ENCODE assay signal across 11 cellular contexts in genomic region chr9:68974431-68974830, GRCh38. TPM values are rescaled to one million over a fixed set of nuclear protein-coding genes. Genes with fewer than 3 reads are reported as not detected.
DNase-seq lines count a peak whose midpoint lies in the region; ATAC-seq and TF ChIP-seq lines count a peak whose summit lies in the region.
"Had no signal": no experiment of that assay in that cellular context is flagged by ENCODE, and none has a peak within 500 bp of the region (broad histone marks: within the 10 kb centered on the region; RNA-seq: fewer than 3 reads in every experiment).

No MANE protein-coding gene starts in this region.

- peak overlapping the region; percentile 81 for H3K27ac Mint-ChIP-seq in activated CD4-positive, alpha-beta memory T cell treated with anti-CD3 and anti-CD28 coated beads, Interleukin-2, amount 10 ng/mL, durations not matched to agents 7 days and 5 days
- no peak overlapping the region for H3K27ac Mint-ChIP-seq in nephron progenitor cell

- CTCF ChIA-PET in activated CD4-positive, alpha-beta memory T cell treated with anti-CD3 and anti-CD28 coated beads, Interleukin-2, amount 10 ng/mL, durations not matched to agents 7 days and 5 days (lab: Charles Lee), result interaction anchor here (0.5 to 2.5 kb wide), 14 partner anchors 8 to 406 kb away, joined by 3 to 11 read pairs (median 3); partner anchors contain the start of gene FXN
- CTCF ChIA-PET in RWPE1 (lab: Yijun Ruan, JAX), result interaction anchor here (0.6 to 1.6 kb wide), 2 partner anchors 25 to 180 kb away, joined by 4 read pairs; no protein-coding TSS in a partner anchor

- intact Hi-C loops in upper lobe of right lung (cut with DNase I), result no loop called here

- peak; percentile 94 for ATAC-seq in HG02798 (IDR thresholded peaks at IDR 0.05; ENCODE audit: poor library complexity, unreplicated experiment)
- ATAC-seq in upper lobe of right lung, result no peak

- H3K4me1 ChIP-seq in upper lobe of right lung, result no peaks in the 10 kb centered on the region

- peak overlapping the region; percentile 49 for H3K4me3 Mint-ChIP-seq in activated CD4-positive, alpha-beta memory T cell treated with anti-CD3 and anti-CD28 coated beads, Interleukin-2, amount 10 ng/mL, durations not matched to agents 7 days and 5 days
- H3K4me3 Mint-ChIP-seq in nephron progenitor cell, result no peak overlapping the region

- no peaks in the 10 kb centered on the region for H3K9me3 ChIP-seq in upper lobe of right lung

- no peaks in the 10 kb centered on the region for H3K27me3 ChIP-seq in upper lobe of right lung

- H3K27me3 Mint-ChIP-seq in activated CD4-positive, alpha-beta memory T cell treated with anti-CD3 and anti-CD28 coated beads, Interleukin-2, amount 10 ng/mL, durations not matched to agents 7 days and 5 days, result no peaks in the 10 kb centered on the region
- H3K27me3 Mint-ChIP-seq in nephron progenitor cell (ENCODE audit: low read depth, poor library complexity), result peaks cover 6% of the 10 kb centered on the region

- H3K27ac ChIP-seq in upper lobe of right lung, result peak overlapping the region; percentile 75
- no peak overlapping the region for H3K27ac ChIP-seq in RWPE1
- H3K27ac ChIP-seq: C4-2B had no signal

- no peaks in the 10 kb centered on the region for H3K36me3 ChIP-seq in upper lobe of right lung

- peaks cover 63% of the 10 kb centered on the region for H3K4me1 Mint-ChIP-seq in activated CD4-positive, alpha-beta memory T cell treated with anti-CD3 and anti-CD28 coated beads, Interleukin-2, amount 10 ng/mL, durations not matched to agents 7 days and 5 days
- peaks cover 14% of the 10 kb centered on the region for H3K4me1 Mint-ChIP-seq in nephron progenitor cell

- H3K36me3 Mint-ChIP-seq in activated CD4-positive, alpha-beta memory T cell treated with anti-CD3 and anti-CD28 coated beads, Interleukin-2, amount 10 ng/mL, durations not matched to agents 7 days and 5 days (ENCODE audit: low read depth), result peaks cover 17% of the 10 kb centered on the region
- peaks cover 28% of the 10 kb centered on the region for H3K36me3 Mint-ChIP-seq in nephron progenitor cell (ENCODE audit: low read depth)

- TF ChIP-seq CTCF in upper lobe of right lung (IDR thresholded peaks at IDR 0.05) (no peak), nephron progenitor cell (IDR thresholded peaks at IDR 0.05) (no peak), RWPE1 (conservative IDR thresholded peaks at IDR 0.05; ENCODE audit: low read depth) (no peak)

- peak; percentile 65 for DNase-seq in stimulated activated CD4-positive, alpha-beta T cell treated with anti-CD3 and anti-CD28 coated beads, Interleukin-1b, Interleukin-23, amount 100 ng/mL, for 48 hours
- DNase-seq in stimulated activated CD4-positive, alpha-beta T cell treated with anti-CD3 and anti-CD28 coated beads, Interleukin-4, amount 100 ng/mL, for 4 hours, result no peak
- peak; percentile 40 for DNase-seq in activated CD4-positive, alpha-beta memory T cell treated with anti-CD3 and anti-CD28 coated beads, Interleukin-2, amount 10 ng/mL, durations not matched to agents 7 days and 5 days
- no peak for DNase-seq in upper lobe of right lung
- DNase-seq in nephron progenitor cell, result no peak
- DNase-seq in RWPE1 (ENCODE audit: low spot score), result no peak
- DNase-seq in GM19238 (ENCODE audit: insufficient read length, low spot score), result no peak
- DNase-seq: hypothalamus had no signal

- H3K4me3 ChIP-seq in upper lobe of right lung, result peak overlapping the region; percentile 41

- POLR2A ChIA-PET in activated CD4-positive, alpha-beta memory T cell treated with anti-CD3 and anti-CD28 coated beads, Interleukin-2, amount 10 ng/mL, durations not matched to agents 7 days and 5 days (lab: Charles Lee), result interaction anchor here (0.7 to 3.0 kb wide), 14 partner anchors 9 to 195 kb away, joined by 3 to 11 read pairs (median 4); partner anchors contain the start of gene FXN
- POLR2A ChIA-PET in RWPE1 (lab: Yijun Ruan, JAX; ENCODE audit: low non-redundant PET), result no interaction called here

- H3K9me3 Mint-ChIP-seq in activated CD4-positive, alpha-beta memory T cell treated with anti-CD3 and anti-CD28 coated beads, Interleukin-2, amount 10 ng/mL, durations not matched to agents 7 days and 5 days, result peaks cover 11% of the 10 kb centered on the region
- H3K9me3 Mint-ChIP-seq in nephron progenitor cell, result peaks cover 33% of the 10 kb centered on the region

RNA-seq across cellular contexts. Expression of gene PRKACG, which starts 39.5 kb away (rescaled TPM):
- not detected for total RNA-seq in activated CD4-positive, alpha-beta memory T cell treated with anti-CD3 and anti-CD28 coated beads, Interleukin-2, amount 10 ng/mL, durations not matched to agents 7 days and 5 days
- total RNA-seq in upper lobe of right lung, result not detected
- total RNA-seq: RPMI7951 had no signal

Comparison
In these comparisons a context has a peak if more than half of its experiments do, and no peak if none do; other contexts are left out.
1. DNase-seq: peak in stimulated activated CD4-positive, alpha-beta T cell treated with anti-CD3 and anti-CD28 coated beads, Interleukin-1b, Interleukin-23, amount 100 ng/mL, for 48 hours (single experiment) and activated CD4-positive, alpha-beta memory T cell treated with anti-CD3 and anti-CD28 coated beads, Interleukin-2, amount 10 ng/mL, durations not matched to agents 7 days and 5 days (single experiment); none in stimulated activated CD4-positive, alpha-beta T cell treated with anti-CD3 and anti-CD28 coated beads, Interleukin-4, amount 100 ng/mL, for 4 hours (0 of 2), upper lobe of right lung (single experiment), nephron progenitor cell (single experiment), RWPE1 (single experiment) and GM19238 (single experiment).